8 cellular contexts compared by ENCODE assay signal in genomic region chr1:220113136-220113695, GRCh38. TPM values are rescaled to one million over a fixed set of nuclear protein-coding genes. Genes with fewer than 3 reads are reported as not detected.
A peak's percentile ranks its signal among the peaks of the same experiment; 100 is the strongest.
DNase-seq lines count a peak whose midpoint lies in the region; ATAC-seq and TF ChIP-seq lines count a peak whose summit lies in the region.

No MANE protein-coding gene starts in this region.

- H3K36me3 Mint-ChIP-seq in natural killer cell: no peaks in the 10 kb centered on the region

- H3K4me1 Mint-ChIP-seq in natural killer cell: peaks cover 4 to 7% of the 10 kb centered on the region in 2 donors

- TF ChIP-seq CTCF in GM20000 (IDR thresholded peaks at IDR 0.05; ENCODE audit: extremely low read depth, missing control alignments) (no peak), natural killer cell (IDR thresholded peaks at IDR 0.05) (peak; percentile 83)

- peak overlapping the region; percentile 58 to 75 for H3K27ac Mint-ChIP-seq in natural killer cell

- H3K9me3 Mint-ChIP-seq in natural killer cell: no peaks in the 10 kb centered on the region

- DNase-seq in NCI-H2171 treated with DMSO at 0.1 percent for 48 hours (lab: John Stamatoyannopoulos, UW) (peak; percentile 22), NCI-H2171 (lab: John Stamatoyannopoulos, UW) (no peak), GM20000 (ENCODE audit: low spot score) (peak; percentile 39), NCI-H460 (ENCODE audit: extremely low read depth, low read depth) (peak; percentile 59), natural killer cell (no peak), pons (ENCODE audit: low spot score) (no peak), DMS79 treated with DMSO at 0.1 percent for 48 hours (lab: John Stamatoyannopoulos, UW) (no peak)
- DNase-seq in central memory CD4-positive, alpha-beta T cell: peak; percentile 35

- ATAC-seq in natural killer cell: peak; percentile 76 to 95 (median 87)

- intact Hi-C loops in natural killer cell (cut with micrococcal nuclease): no loop called here

- H3K27me3 Mint-ChIP-seq in natural killer cell (ENCODE audit: low read depth in 2 of 2): no peaks in the 10 kb centered on the region

- peak overlapping the region; percentile 85 for H3K4me3 Mint-ChIP-seq in natural killer cell

RNA-seq across cellular contexts. Expression of gene IARS2, which starts 19.3 kb away (rescaled TPM):
- 228 and 257 TPM in 2 replicates for total RNA-seq in NCI-H460 (2014; rRNA removed; shearing (Covaris generic))
- 262 and 345 TPM in 2 replicates for polyA plus RNA-seq in NCI-H460 (2014; cell fraction: nucleus; rRNA removed)
- total RNA-seq in natural killer cell: 10 to 100 TPM; 27.5 to 35.0 (median 34.0) TPM

RNA-seq across cellular contexts. Expression of gene BPNT1, which starts 23.6 kb away (rescaled TPM):
- 45.5 and 48.8 TPM in 2 replicates for total RNA-seq in NCI-H460 (2014; rRNA removed; shearing (Covaris generic))
- polyA plus RNA-seq in NCI-H460 (2014; cell fraction: nucleus; rRNA removed): 37.4 and 42.4 TPM in 2 replicates
- 10 to 100 TPM in 1 of 3 donors, 1 to 10 TPM in 2; 8.8 to 11.6 (median 8.9) TPM for total RNA-seq in natural killer cell

Comparison
In these comparisons a context has a peak if more than half of its experiments do, and no peak if none do; other contexts are left out.
1. DNase-seq: peak in NCI-H2171 treated with DMSO at 0.1 percent for 48 hours (single experiment), GM20000 (single experiment), NCI-H460 (single experiment) and central memory CD4-positive, alpha-beta T cell (single experiment); none in NCI-H2171 (single experiment), natural killer cell (single experiment), pons (single experiment) and DMS79 treated with DMSO at 0.1 percent for 48 hours (single experiment).